8 cellular contexts compared by ENCODE assay signal in genomic region chr3:49277357-49277723, GRCh38. TPM values are rescaled to one million over a fixed set of nuclear protein-coding genes. Genes with fewer than 3 reads are reported as not detected.
DNase-seq lines count a peak whose midpoint lies in the region; ATAC-seq and TF ChIP-seq lines count a peak whose summit lies in the region.

No MANE protein-coding gene starts in this region.

- H3K27ac Mint-ChIP-seq in activated naive CD4-positive, alpha-beta T cell treated with anti-CD3 and anti-CD28 coated beads for 36 hours = peak overlapping the region; percentile 82
- H3K27ac Mint-ChIP-seq in chondrocyte (ENCODE audit: unreplicated experiment) = peak overlapping the region; percentile 76
- H3K27ac Mint-ChIP-seq in memory B cell = peak overlapping the region; percentile 96

- H3K9me3 Mint-ChIP-seq in activated naive CD4-positive, alpha-beta T cell treated with anti-CD3 and anti-CD28 coated beads for 36 hours = no peaks in the 10 kb centered on the region
- no peaks in the 10 kb centered on the region for H3K9me3 Mint-ChIP-seq in chondrocyte (ENCODE audit: low read depth)
- H3K9me3 Mint-ChIP-seq in memory B cell = no peaks in the 10 kb centered on the region

- peaks cover 20% of the 10 kb centered on the region for H3K36me3 Mint-ChIP-seq in activated naive CD4-positive, alpha-beta T cell treated with anti-CD3 and anti-CD28 coated beads for 36 hours (ENCODE audit: low read depth)
- H3K36me3 Mint-ChIP-seq in chondrocyte (ENCODE audit: low read depth) (peaks cover 17% of the 10 kb centered on the region), memory B cell (peaks cover 8% of the 10 kb centered on the region)

- H3K4me1 ChIP-seq in urinary bladder (ENCODE audit: insufficient read depth) = no peaks in the 10 kb centered on the region

- H3K27me3 Mint-ChIP-seq in activated naive CD4-positive, alpha-beta T cell treated with anti-CD3 and anti-CD28 coated beads for 36 hours (ENCODE audit: low read depth) = no peaks in the 10 kb centered on the region
- H3K27me3 Mint-ChIP-seq in chondrocyte (ENCODE audit: low read depth) (no peaks in the 10 kb centered on the region), memory B cell (no peaks in the 10 kb centered on the region)

- CTCF ChIA-PET in activated naive CD4-positive, alpha-beta T cell treated with anti-CD3 and anti-CD28 coated beads for 36 hours (lab: Charles Lee) = interaction anchor here (0.6 to 1.7 kb wide), 4 partner anchors 10 to 604 kb away, joined by 3 to 9 read pairs (median 4); no protein-coding TSS in a partner anchor

- peak overlapping the region; percentile 97 for H3K27ac ChIP-seq in urinary bladder (ENCODE audit: low read depth)

- no peak for DNase-seq in activated naive CD4-positive, alpha-beta T cell treated with anti-CD3 and anti-CD28 coated beads for 36 hours
- no peak for DNase-seq in activated naive CD4-positive, alpha-beta T cell (lab: John Stamatoyannopoulos, UW)
- DNase-seq in chondrocyte (ENCODE audit: low spot score) = no peak
- no peak for DNase-seq in memory B cell (ENCODE audit: low spot score in 2 of 2)
- DNase-seq in OCI-M2 (lab: John Stamatoyannopoulos, UW; ENCODE audit: unreplicated experiment) = no peak
- no peak for DNase-seq in activated CD4-positive, CD25-positive, alpha-beta regulatory T cell treated with anti-CD3 and anti-CD28 coated beads, Interleukin-2, amount 50 U/mL, for 72 hours
- DNase-seq in posterior vena cava (ENCODE audit: low spot score) = no peak

- peak overlapping the region; percentile 75 for H3K4me3 Mint-ChIP-seq in activated naive CD4-positive, alpha-beta T cell treated with anti-CD3 and anti-CD28 coated beads for 36 hours
- H3K4me3 Mint-ChIP-seq in chondrocyte (ENCODE audit: unreplicated experiment) (peak overlapping the region; percentile 65), memory B cell (peak overlapping the region; percentile 92)

- ATAC-seq in memory B cell (ENCODE audit: low read depth) = peak; percentile 8

- WGBS in urinary bladder = 2% methylated on average over 10 of the region's 10 CpGs

- intact Hi-C loops in activated naive CD4-positive, alpha-beta T cell treated with anti-CD3 and anti-CD28 coated beads for 36 hours (cut with micrococcal nuclease) = loop anchor here (2.0 kb wide), 2 partner anchors 107 to 289 kb away; partner anchors contain the start of gene KLHDC8B
- intact Hi-C loops in posterior vena cava (cut with DNase I) = no loop called here

- no peaks in the 10 kb centered on the region for H3K36me3 ChIP-seq in urinary bladder (ENCODE audit: insufficient read depth)

- no peak for TF ChIP-seq CTCF in chondrocyte (IDR thresholded peaks at IDR 0.05)

- peaks cover 33% of the 10 kb centered on the region for H3K4me1 Mint-ChIP-seq in activated naive CD4-positive, alpha-beta T cell treated with anti-CD3 and anti-CD28 coated beads for 36 hours (ENCODE audit: low read depth)
- H3K4me1 Mint-ChIP-seq in chondrocyte (ENCODE audit: low read depth) (peaks cover 3% of the 10 kb centered on the region), memory B cell (peaks cover 9% of the 10 kb centered on the region)

- peak overlapping the region; percentile 50 for H3K4me3 ChIP-seq in urinary bladder (ENCODE audit: low read depth, low read length)

RNA-seq across cellular contexts. Expression of gene C3orf62, which starts 0.3 kb away (rescaled TPM):
- 1 to 10 TPM; 1.7 TPM for total RNA-seq in activated naive CD4-positive, alpha-beta T cell treated with anti-CD3 and anti-CD28 coated beads for 36 hours
- total RNA-seq in chondrocyte (4.6 to 7.3 TPM (median 6.9 TPM) in 3 replicates), urinary bladder (6.0 TPM), posterior vena cava (1 to 10 TPM; 2.6 to 3.3 TPM)
- polyA plus RNA-seq in urinary bladder = 3.0 TPM
